ENCODE assay signal across 10 cellular contexts in genomic region chr18:51032193-51032592, GRCh38. TPM values are rescaled to one million over a fixed set of nuclear protein-coding genes. Genes with fewer than 3 reads are reported as not detected.
DNase-seq lines count a peak whose midpoint lies in the region; ATAC-seq and TF ChIP-seq lines count a peak whose summit lies in the region.
"Had no signal": no experiment of that assay in that cellular context is flagged by ENCODE, and none has a peak within 500 bp of the region (broad histone marks: within the 10 kb centered on the region; RNA-seq: fewer than 3 reads in every experiment).

No MANE protein-coding gene starts in this region.

- H3K36me3 Mint-ChIP-seq in brain = peaks cover 32% of the 10 kb centered on the region

- peak overlapping the region; percentile 80 for H3K4me3 ChIP-seq in A673 (ENCODE audit: low read depth, low read length, poor library complexity, severe bottlenecking)
- peak overlapping the region; percentile 87; the same call in 1 of the 2 replicates for H3K4me3 ChIP-seq in HEK293 (ENCODE audit: low read depth, low read length)
- H3K4me3 ChIP-seq in muscle layer of colon (ENCODE audit: low read depth in 1 of 2, low read length in 2 of 2) = peak overlapping the region in 1 of 2 donors; percentile 92
- H3K4me3 ChIP-seq in ovary = no peak overlapping the region

- H3K9me3 ChIP-seq in A673 (ENCODE audit: low read depth, low read length, poor library complexity, severe bottlenecking) (no peaks in the 10 kb centered on the region), HEK293 (ENCODE audit: control insufficient read depth, insufficient read depth, low read depth, low read length) (no peaks in the 10 kb centered on the region), muscle layer of colon (ENCODE audit: low read length) (no peaks in the 10 kb centered on the region), ovary (no peaks in the 10 kb centered on the region)

- peak overlapping the region; percentile 44 to 99 (median 91) for H3K27ac Mint-ChIP-seq in brain

- intact Hi-C loops in A673 (cut with micrococcal nuclease; ENCODE audit: unreplicated experiment) (no loop called here), ovary (cut with DNase I) (loop anchor here in 2 of 4 donors (5.0 to 10.0 kb wide), 3 partner anchors 67 to 165 kb away; partner anchors contain the start of genes MEX3C (in 2 of the 2) and ELAC1 (in 1 of the 2))

- DNase-seq in A673 (ENCODE audit: low spot score) (no peak), amygdala (lab: John Stamatoyannopoulos, UW) (no peak), NCI-H2196 (lab: John Stamatoyannopoulos, UW; ENCODE audit: unreplicated experiment) (no peak), ovary (no peak)
- DNase-seq: NCI-H1105 treated with DMSO at 0.1 percent for 48 hours had no signal

- H3K27me3 Mint-ChIP-seq in brain = peaks cover 15% of the 10 kb centered on the region

- peaks cover 86% of the 10 kb centered on the region for H3K4me1 Mint-ChIP-seq in brain

- no peak for TF ChIP-seq EP300 in ovary (IDR thresholded peaks at IDR 0.05)

- H3K9me3 Mint-ChIP-seq in brain = peaks cover 0 to 9% (median 0%) of the 10 kb centered on the region in 5 experiments

- POLR2A ChIA-PET in A673 (lab: Charles Lee; ENCODE audit: low non-redundant PET) = no interaction called here
- POLR2A ChIA-PET in HEK293 (lab: Yijun Ruan, JAX) = no interaction called here

- no TSS peak for BruUV-seq in A673 (replicated peaks; lab: Mats Ljungman, UMichigan)

- ATAC-seq in GM18519 (IDR thresholded peaks at IDR 0.05; ENCODE audit: low FRiP score, unreplicated experiment) = no peak
- ATAC-seq: esophagus mucosa had no signal

- CTCF ChIA-PET in A673 (lab: Charles Lee) (no interaction called here), HEK293 (lab: Yijun Ruan, JAX) (interaction anchor here (0.6 to 1.6 kb wide), 3 partner anchors 19 to 49 kb away, joined by 3 to 4 read pairs (median 3); no protein-coding TSS in a partner anchor)

- no peaks in the 10 kb centered on the region for H3K36me3 ChIP-seq in A673 (ENCODE audit: insufficient read depth, low read length, poor library complexity, severe bottlenecking)
- H3K36me3 ChIP-seq in HEK293 (ENCODE audit: control insufficient read depth in 2 of 2, insufficient read depth in 1 of 2, low read length in 2 of 2) = peaks cover 2 to 5% of the 10 kb centered on the region in 2 experiments
- no peaks in the 10 kb centered on the region for H3K36me3 ChIP-seq in muscle layer of colon (ENCODE audit: insufficient read depth, low read length)
- no peaks in the 10 kb centered on the region for H3K36me3 ChIP-seq in ovary

- TF ChIP-seq CTCF in A673 (conservative IDR thresholded peaks at IDR 0.05; ENCODE audit: low read depth, low read length) (no peak), HEK293 (tag by site-specific recombination; IDR thresholded peaks at IDR 0.05) (no peak), brain (conservative IDR thresholded peaks at IDR 0.05) (no peak), ovary (IDR thresholded peaks at IDR 0.05) (no peak)

- H3K4me1 ChIP-seq in A673 (ENCODE audit: insufficient read depth, low read length, poor library complexity, severe bottlenecking) (peaks cover 36% of the 10 kb centered on the region), HEK293 (ENCODE audit: control insufficient read depth, insufficient read depth, low read length) (peaks cover 43% of the 10 kb centered on the region), muscle layer of colon (ENCODE audit: insufficient read depth, low read length) (peaks cover 68% of the 10 kb centered on the region), ovary (ENCODE audit: insufficient read depth) (peaks cover 11% of the 10 kb centered on the region)

- no peak for TF ChIP-seq POLR2A in ovary (IDR thresholded peaks at IDR 0.05)

- H3K27ac ChIP-seq in A673 (ENCODE audit: low read depth, low read length, poor library complexity, severe bottlenecking) (no peak overlapping the region), HEK293 (ENCODE audit: extremely low read depth, low read depth, low read length) (no peak overlapping the region), muscle layer of colon (ENCODE audit: low read depth, low read length) (peak overlapping the region; percentile 1), ovary (no peak overlapping the region)

- no peak overlapping the region for H3K9ac ChIP-seq in muscle layer of colon (ENCODE audit: low read length)

- H3K4me3 Mint-ChIP-seq in brain = peak overlapping the region; percentile 92 to 100 (median 98)

- WGBS in ovary, 3 donors = 8 to 10% (median 9%) methylated on average over 5 of the region's 5 CpGs

- H3K27me3 ChIP-seq in A673 (replicated peaks; ENCODE audit: insufficient read depth, low read depth, low read length, poor library complexity) (no peaks in the 10 kb centered on the region), muscle layer of colon (ENCODE audit: control insufficient read depth in 1 of 2, insufficient read depth in 2 of 2, low read length in 2 of 2) (no peaks in the 10 kb centered on the region), ovary (no peaks in the 10 kb centered on the region)

TF ChIP-seq in HEK293, 187 proteins besides CTCF, POLR2A, EP300 and RAD21:
- TF ChIP-seq, protein P1, sequence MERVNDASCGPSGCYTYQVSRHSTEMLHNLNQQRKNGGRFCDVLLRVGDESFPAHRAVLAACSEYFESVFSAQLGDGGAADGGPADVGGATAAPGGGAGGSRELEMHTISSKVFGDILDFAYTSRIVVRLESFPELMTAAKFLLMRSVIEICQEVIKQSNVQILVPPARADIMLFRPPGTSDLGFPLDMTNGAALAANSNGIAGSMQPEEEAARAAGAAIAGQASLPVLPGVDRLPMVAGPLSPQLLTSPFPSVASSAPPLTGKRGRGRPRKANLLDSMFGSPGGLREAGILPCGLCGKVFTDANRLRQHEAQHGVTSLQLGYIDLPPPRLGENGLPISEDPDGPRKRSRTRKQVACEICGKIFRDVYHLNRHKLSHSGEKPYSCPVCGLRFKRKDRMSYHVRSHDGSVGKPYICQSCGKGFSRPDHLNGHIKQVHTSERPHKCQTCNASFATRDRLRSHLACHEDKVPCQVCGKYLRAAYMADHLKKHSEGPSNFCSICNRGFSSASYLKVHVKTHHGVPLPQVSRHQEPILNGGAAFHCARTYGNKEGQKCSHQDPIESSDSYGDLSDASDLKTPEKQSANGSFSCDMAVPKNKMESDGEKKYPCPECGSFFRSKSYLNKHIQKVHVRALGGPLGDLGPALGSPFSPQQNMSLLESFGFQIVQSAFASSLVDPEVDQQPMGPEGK (tag by site-specific recombination; IDR thresholded peaks at IDR 0.05) = no peak
- TF ChIP-seq PRDM6 (tag by site-specific recombination; IDR thresholded peaks at IDR 0.05) (peak; percentile 97), OSR2 (tag by site-specific recombination; IDR thresholded peaks at IDR 0.05) (no peak), ZSCAN30 (tag by site-specific recombination; IDR thresholded peaks at IDR 0.05) (no peak)
- TF ChIP-seq, protein P2, sequence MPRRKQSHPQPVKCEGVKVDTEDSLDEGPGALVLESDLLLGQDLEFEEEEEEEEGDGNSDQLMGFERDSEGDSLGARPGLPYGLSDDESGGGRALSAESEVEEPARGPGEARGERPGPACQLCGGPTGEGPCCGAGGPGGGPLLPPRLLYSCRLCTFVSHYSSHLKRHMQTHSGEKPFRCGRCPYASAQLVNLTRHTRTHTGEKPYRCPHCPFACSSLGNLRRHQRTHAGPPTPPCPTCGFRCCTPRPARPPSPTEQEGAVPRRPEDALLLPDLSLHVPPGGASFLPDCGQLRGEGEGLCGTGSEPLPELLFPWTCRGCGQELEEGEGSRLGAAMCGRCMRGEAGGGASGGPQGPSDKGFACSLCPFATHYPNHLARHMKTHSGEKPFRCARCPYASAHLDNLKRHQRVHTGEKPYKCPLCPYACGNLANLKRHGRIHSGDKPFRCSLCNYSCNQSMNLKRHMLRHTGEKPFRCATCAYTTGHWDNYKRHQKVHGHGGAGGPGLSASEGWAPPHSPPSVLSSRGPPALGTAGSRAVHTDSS (tag by site-specific recombination; IDR thresholded peaks at IDR 0.05) = no peak

RNA-seq across cellular contexts. Expression of gene SMAD4, which starts 2.2 kb away (rescaled TPM):
- total RNA-seq in A673 (2021) = 120 TPM in 2 replicates
- polyA plus RNA-seq in brain (ENCODE audit: insufficient read depth, low read depth, low replicate concordance) = 67.6 TPM
- total RNA-seq in ovary = 100 to 1,000 TPM; 104 to 159 (median 140) TPM
- polyA plus RNA-seq in ovary = 100 to 1,000 TPM in 1 of 2 donors, 10 to 100 TPM in 1; 38.5 to 117 TPM
